ENCODE assay signal across 1 cellular context in genomic region chr3:127217594-127218456, GRCh38.
A peak's percentile ranks its signal among the peaks of the same experiment; 100 is the strongest.
TF ChIP-seq lines count a peak whose summit lies in the region.

No MANE protein-coding gene starts in this region.

TF ChIP-seq in SK-N-SH, 30 proteins besides CTCF, POLR2A, EP300 and RAD21 (continued from another document):
- TF ChIP-seq, protein P1, sequence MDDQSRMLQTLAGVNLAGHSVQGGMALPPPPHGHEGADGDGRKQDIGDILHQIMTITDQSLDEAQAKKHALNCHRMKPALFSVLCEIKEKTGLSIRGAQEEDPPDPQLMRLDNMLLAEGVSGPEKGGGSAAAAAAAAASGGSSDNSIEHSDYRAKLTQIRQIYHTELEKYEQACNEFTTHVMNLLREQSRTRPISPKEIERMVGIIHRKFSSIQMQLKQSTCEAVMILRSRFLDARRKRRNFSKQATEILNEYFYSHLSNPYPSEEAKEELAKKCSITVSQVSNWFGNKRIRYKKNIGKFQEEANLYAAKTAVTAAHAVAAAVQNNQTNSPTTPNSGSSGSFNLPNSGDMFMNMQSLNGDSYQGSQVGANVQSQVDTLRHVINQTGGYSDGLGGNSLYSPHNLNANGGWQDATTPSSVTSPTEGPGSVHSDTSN (IDR thresholded peaks at IDR 0.05): peak; percentile 53; the same call in 1 of the 2 replicates
- TF ChIP-seq RFX5 (IDR thresholded peaks at IDR 0.05; ENCODE audit: low read length): no peak
- peak; percentile 33 for TF ChIP-seq JUND (IDR thresholded peaks at IDR 0.05)
- TF ChIP-seq FOXJ3 (CRISPR knock-in tag; IDR thresholded peaks at IDR 0.05): no peak
- no peak for TF ChIP-seq YY1 (IDR thresholded peaks at IDR 0.05; ENCODE audit: low read depth)
